Comparison of ENCODE assay signal across 9 cellular contexts in the genomic region with DNA sequence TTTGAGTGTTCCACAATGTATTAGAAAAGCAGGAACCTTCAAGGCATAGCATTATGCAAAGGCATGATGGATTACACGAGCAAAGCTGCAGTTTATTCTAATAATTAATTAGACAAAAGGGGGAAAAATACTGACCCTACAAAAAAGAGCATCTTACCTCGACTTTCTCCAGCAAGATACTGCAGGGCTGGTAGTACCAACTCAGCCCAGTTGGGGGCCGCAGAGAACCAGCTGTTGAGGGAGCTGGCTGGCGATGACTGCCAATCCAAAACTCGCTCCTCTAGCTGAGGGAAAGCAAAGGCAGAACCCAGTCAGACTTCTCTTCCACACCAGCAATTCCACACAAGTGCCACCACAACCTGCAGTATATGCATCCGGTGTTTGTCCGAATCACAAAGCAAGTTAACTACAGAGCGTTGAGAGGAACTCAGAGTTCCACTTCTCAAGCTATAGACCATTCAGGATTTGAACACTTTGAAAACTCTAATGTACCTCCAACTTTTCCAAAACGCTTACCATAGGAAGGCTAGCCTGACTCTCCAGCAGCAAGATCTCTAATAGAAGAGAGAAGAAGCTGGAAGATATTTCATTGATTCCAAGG. TPM values are rescaled to one million over a fixed set of nuclear protein-coding genes. Genes with fewer than 3 reads are reported as not detected.
DNase-seq lines count a peak whose midpoint lies in the region; ATAC-seq and TF ChIP-seq lines count a peak whose summit lies in the region.
"Had no signal": no experiment of that assay in that cellular context is flagged by ENCODE, and none has a peak within 500 bp of the region (broad histone marks: within the 10 kb centered on the region; RNA-seq: fewer than 3 reads in every experiment).

No MANE protein-coding gene starts in this region.

- H3K4me3 ChIP-seq in coronary artery, result no peak overlapping the region
- H3K4me3 ChIP-seq: skin epidermis had no signal

- H3K36me3 Mint-ChIP-seq in activated T-cell treated with anti-CD3 and anti-CD28 coated beads, Interleukin-2, amount 50 U/mL, for 72 hours (ENCODE audit: insufficient read depth in 2 of 2), result peaks cover 14 to 32% of the 10 kb centered on the region in 2 donors
- H3K36me3 Mint-ChIP-seq in stimulated activated naive B cell treated with anti-CD40 and anti-IgM and Interleukin-4, amounts not matched to agents 10 μg/mL and 1 μg/mL and 100 μg/mL, for 72 hours, result peaks cover 67 to 77% of the 10 kb centered on the region in 2 donors

- peak in 1 of 2 donors; percentile 48 for ATAC-seq in activated T-cell treated with anti-CD3 and anti-CD28 coated beads, Interleukin-2, amount 50 U/mL, for 72 hours (replicated peaks in 1 of 2)
- peak; percentile 53 to 54 for ATAC-seq in stimulated activated naive B cell treated with anti-CD40 and anti-IgM and Interleukin-4, amounts not matched to agents 10 μg/mL and 1 μg/mL and 100 μg/mL, for 72 hours (replicated peaks)
- ATAC-seq in HG02970 (IDR thresholded peaks at IDR 0.05; ENCODE audit: low FRiP score, unreplicated experiment), result no peak

- H3K9me3 Mint-ChIP-seq in activated T-cell treated with anti-CD3 and anti-CD28 coated beads, Interleukin-2, amount 50 U/mL, for 72 hours, result no peaks in the 10 kb centered on the region
- no peaks in the 10 kb centered on the region for H3K9me3 Mint-ChIP-seq in stimulated activated naive B cell treated with anti-CD40 and anti-IgM and Interleukin-4, amounts not matched to agents 10 μg/mL and 1 μg/mL and 100 μg/mL, for 72 hours

- H3K4me1 Mint-ChIP-seq in activated T-cell treated with anti-CD3 and anti-CD28 coated beads, Interleukin-2, amount 50 U/mL, for 72 hours (ENCODE audit: low read depth), result no peaks in the 10 kb centered on the region
- H3K4me1 Mint-ChIP-seq in stimulated activated naive B cell treated with anti-CD40 and anti-IgM and Interleukin-4, amounts not matched to agents 10 μg/mL and 1 μg/mL and 100 μg/mL, for 72 hours, result peaks cover 0 to 2% of the 10 kb centered on the region in 2 donors

- H3K27me3 Mint-ChIP-seq in activated T-cell treated with anti-CD3 and anti-CD28 coated beads, Interleukin-2, amount 50 U/mL, for 72 hours (ENCODE audit: low read depth), result no peaks in the 10 kb centered on the region
- H3K27me3 Mint-ChIP-seq in stimulated activated naive B cell treated with anti-CD40 and anti-IgM and Interleukin-4, amounts not matched to agents 10 μg/mL and 1 μg/mL and 100 μg/mL, for 72 hours, result no peaks in the 10 kb centered on the region

- no peak overlapping the region for H3K27ac Mint-ChIP-seq in activated T-cell treated with anti-CD3 and anti-CD28 coated beads, Interleukin-2, amount 50 U/mL, for 72 hours
- H3K27ac Mint-ChIP-seq in stimulated activated naive B cell treated with anti-CD40 and anti-IgM and Interleukin-4, amounts not matched to agents 10 μg/mL and 1 μg/mL and 100 μg/mL, for 72 hours, result no peak overlapping the region

- TF ChIP-seq CTCF in GM20000 (IDR thresholded peaks at IDR 0.05; ENCODE audit: extremely low read depth, missing control alignments) (no peak), coronary artery (IDR thresholded peaks at IDR 0.05) (no peak)

- peak; percentile 12 for DNase-seq in DMS114 treated with DMSO at 0.1 percent for 48 hours (lab: John Stamatoyannopoulos, UW; ENCODE audit: unreplicated experiment)
- peak; percentile 40 for DNase-seq in GM20000 (ENCODE audit: low spot score)
- peak; percentile 3 for DNase-seq in NCI-H2171 (lab: John Stamatoyannopoulos, UW)
- peak; percentile 36 to 44 for DNase-seq in activated T-cell treated with anti-CD3 and anti-CD28 coated beads, Interleukin-2, amount 50 U/mL, for 72 hours
- DNase-seq in hepatic stellate cell (ENCODE audit: low spot score), result peak; percentile 69
- DNase-seq in stimulated activated naive B cell treated with anti-CD40 and anti-IgM and Interleukin-4, amounts not matched to agents 10 μg/mL and 1 μg/mL and 100 μg/mL, for 72 hours, result no peak
- DNase-seq in coronary artery (ENCODE audit: low spot score), result no peak

- H3K27ac ChIP-seq in coronary artery, result no peak overlapping the region
- H3K27ac ChIP-seq: skin epidermis had no signal

- H3K4me3 Mint-ChIP-seq in activated T-cell treated with anti-CD3 and anti-CD28 coated beads, Interleukin-2, amount 50 U/mL, for 72 hours, result no peak overlapping the region
- no peak overlapping the region for H3K4me3 Mint-ChIP-seq in stimulated activated naive B cell treated with anti-CD40 and anti-IgM and Interleukin-4, amounts not matched to agents 10 μg/mL and 1 μg/mL and 100 μg/mL, for 72 hours

RNA-seq across cellular contexts. Expression of a gene that starts 13.7 kb away (rescaled TPM):
- total RNA-seq in activated T-cell treated with anti-CD3 and anti-CD28 coated beads, Interleukin-2, amount 50 U/mL, for 72 hours, result 10 to 100 TPM; 29.6 to 34.8 TPM

Comparison
In these comparisons a context has a peak if more than half of its experiments do, and no peak if none do; other contexts are left out.
1. DNase-seq: peak in DMS114 treated with DMSO at 0.1 percent for 48 hours (single experiment), GM20000 (single experiment), NCI-H2171 (single experiment), activated T-cell treated with anti-CD3 and anti-CD28 coated beads, Interleukin-2, amount 50 U/mL, for 72 hours (2 of 2) and hepatic stellate cell (single experiment); none in stimulated activated naive B cell treated with anti-CD40 and anti-IgM and Interleukin-4, amounts not matched to agents 10 μg/mL and 1 μg/mL and 100 μg/mL, for 72 hours (single experiment) and coronary artery (single experiment).